Comparison of ENCODE assay signal across 28 cellular contexts in genomic region chr3:50786631-50787030, GRCh38.
"Had no signal": no experiment of that assay in that cellular context is flagged by ENCODE, and none has a peak within 500 bp of the region (broad histone marks: within the 10 kb centered on the region; RNA-seq: fewer than 3 reads in every experiment).

No MANE protein-coding gene starts in this region.

- H3K36me3 Mint-ChIP-seq: stimulated activated effector memory CD8-positive, alpha-beta T cell treated with anti-CD3 and anti-CD28 coated beads, Interleukin-12 subunit alpha, Interleukin-12 subunit beta, amount 100 ng/mL, for 72 hours had no signal

- H3K27ac Mint-ChIP-seq: stimulated activated effector memory CD8-positive, alpha-beta T cell treated with anti-CD3 and anti-CD28 coated beads, Interleukin-12 subunit alpha, Interleukin-12 subunit beta, amount 100 ng/mL, for 72 hours; stimulated activated memory B cell treated with anti-CD40 and anti-IgM and Interleukin-4, amounts not matched to agents 10 μg/mL and 1 μg/mL and 100 μg/mL, for 72 hours; stimulated activated naive B cell treated with anti-CD40 and anti-IgM and Interleukin-4, amounts not matched to agents 10 μg/mL and 1 μg/mL and 100 μg/mL, for 72 hours; stimulated activated naive CD8-positive, alpha-beta T cell treated with anti-CD3 and anti-CD28 coated beads, Interleukin-15, amount 100 ng/mL, for 72 hours; stimulated activated naive CD8-positive, alpha-beta T cell treated with anti-CD3 and anti-CD28 coated beads, Interleukin-15, Interleukin-2, amounts not matched to agents 100 ng/mL and 50 ng/mL, for 24 hours; type B pancreatic cell had no signal

- DNase-seq: stimulated activated CD4-positive, alpha-beta T cell treated with anti-CD3 and anti-CD28 coated beads, Interleukin-2, amount 100 ng/mL, for 48 hours; stimulated activated CD4-positive, alpha-beta T cell treated with anti-CD3 and anti-CD28 coated beads, Interleukin-4, amount 100 ng/mL, for 1 hour; stimulated activated CD4-positive, alpha-beta T cell treated with anti-CD3 and anti-CD28 coated beads, Interleukin-4, amount 100 ng/mL, for 24 hours; stimulated activated CD4-positive, alpha-beta T cell treated with anti-CD3 and anti-CD28 coated beads, Interleukin-4, amount 100 ng/mL, for 4 hours; stimulated activated CD8-positive, alpha-beta memory T cell treated with anti-CD3 and anti-CD28 coated beads, Interleukin-4, amount 100 ng/mL, for 48 hours; stimulated activated naive B cell treated with anti-CD40 and anti-IgM and Interleukin-4, amounts not matched to agents 10 μg/mL and 1 μg/mL and 100 μg/mL, for 72 hours; stimulated activated naive CD4-positive, alpha-beta T cell; stimulated activated naive CD4-positive, alpha-beta T cell treated with Interleukin-2 at 50 U/mL for 16 hours; stimulated activated naive CD8-positive, alpha-beta T cell treated with anti-CD3 and anti-CD28 coated beads, Interleukin-15, amount 100 ng/mL, for 72 hours; stimulated activated naive CD8-positive, alpha-beta T cell treated with anti-CD3 and anti-CD28 coated beads, Interleukin-15, Interleukin-2, amounts not matched to agents 100 U/mL and 50 U/mL, for 24 hours; stomach; substantia nigra; testis; tibial artery; transverse colon; trophoblast cell; upper lobe of left lung; upper lobe of right lung; uterus had no signal

- H3K27me3 Mint-ChIP-seq: stimulated activated naive CD8-positive, alpha-beta T cell treated with anti-CD3 and anti-CD28 coated beads, Interleukin-15, amount 100 ng/mL, for 72 hours; stimulated activated naive CD8-positive, alpha-beta T cell treated with anti-CD3 and anti-CD28 coated beads, Interleukin-15, Interleukin-2, amounts not matched to agents 100 ng/mL and 50 ng/mL, for 24 hours; type B pancreatic cell had no signal

- H3K4me1 ChIP-seq: stomach, suprapubic skin, testis, tibial artery, tibial nerve, transverse colon, upper lobe of left lung, upper lobe of right lung, uterus, vagina had no signal

- H3K4me1 Mint-ChIP-seq: stimulated activated effector memory CD8-positive, alpha-beta T cell treated with anti-CD3 and anti-CD28 coated beads, Interleukin-12 subunit alpha, Interleukin-12 subunit beta, amount 100 ng/mL, for 72 hours; stimulated activated memory B cell treated with anti-CD40 and anti-IgM and Interleukin-4, amounts not matched to agents 10 μg/mL and 1 μg/mL and 100 μg/mL, for 72 hours; stimulated activated naive CD8-positive, alpha-beta T cell treated with anti-CD3 and anti-CD28 coated beads, Interleukin-15, amount 100 ng/mL, for 72 hours had no signal

- H3K9me3 ChIP-seq: testis, thoracic aorta, transverse colon, upper lobe of right lung, uterus, vagina had no signal

- H3K4me3 Mint-ChIP-seq: stimulated activated effector memory CD8-positive, alpha-beta T cell treated with anti-CD3 and anti-CD28 coated beads, Interleukin-12 subunit alpha, Interleukin-12 subunit beta, amount 100 ng/mL, for 72 hours; stimulated activated memory B cell treated with anti-CD40 and anti-IgM and Interleukin-4, amounts not matched to agents 10 μg/mL and 1 μg/mL and 100 μg/mL, for 72 hours; stimulated activated naive B cell treated with anti-CD40 and anti-IgM and Interleukin-4, amounts not matched to agents 10 μg/mL and 1 μg/mL and 100 μg/mL, for 72 hours; stimulated activated naive CD8-positive, alpha-beta T cell treated with anti-CD3 and anti-CD28 coated beads, Interleukin-15, amount 100 ng/mL, for 72 hours; stimulated activated naive CD8-positive, alpha-beta T cell treated with anti-CD3 and anti-CD28 coated beads, Interleukin-15, Interleukin-2, amounts not matched to agents 100 ng/mL and 50 ng/mL, for 24 hours; type B pancreatic cell had no signal

- H3K36me3 ChIP-seq: stomach, suprapubic skin, thoracic aorta, tibial artery, tibial nerve, transverse colon, upper lobe of left lung, upper lobe of right lung, uterus, vagina had no signal

- H3K27me3 ChIP-seq: stomach, suprapubic skin, testis, tibial artery, tibial nerve, transverse colon, upper lobe of left lung, upper lobe of right lung, uterus, vagina had no signal

- H3K27ac ChIP-seq: stomach, suprapubic skin, testis, thoracic aorta, tibial artery, tibial nerve, transverse colon, upper lobe of left lung, upper lobe of right lung, uterus, vagina had no signal

- FAIRE-seq: urothelium cell line had no signal

- H3K4me3 ChIP-seq: stomach, suprapubic skin, testis, thoracic aorta, tibial artery, tibial nerve, transverse colon, upper lobe of left lung, upper lobe of right lung, uterus, vagina had no signal

- ATAC-seq: stimulated activated effector memory CD8-positive, alpha-beta T cell treated with anti-CD3 and anti-CD28 coated beads, Interleukin-12 subunit alpha, Interleukin-12 subunit beta, amount 100 ng/mL, for 72 hours; stimulated activated memory B cell treated with anti-CD40 and anti-IgM and Interleukin-4, amounts not matched to agents 10 μg/mL and 1 μg/mL and 100 μg/mL, for 72 hours; stimulated activated naive B cell treated with anti-CD40 and anti-IgM and Interleukin-4, amounts not matched to agents 10 μg/mL and 1 μg/mL and 100 μg/mL, for 72 hours; stimulated activated naive CD8-positive, alpha-beta T cell treated with anti-CD3 and anti-CD28 coated beads, Interleukin-15, amount 100 ng/mL, for 72 hours; stimulated activated naive CD8-positive, alpha-beta T cell treated with anti-CD3 and anti-CD28 coated beads, Interleukin-15, Interleukin-2, amounts not matched to agents 100 U/mL and 50 U/mL, for 24 hours; upper lobe of right lung had no signal
